In the genomic region with DNA sequence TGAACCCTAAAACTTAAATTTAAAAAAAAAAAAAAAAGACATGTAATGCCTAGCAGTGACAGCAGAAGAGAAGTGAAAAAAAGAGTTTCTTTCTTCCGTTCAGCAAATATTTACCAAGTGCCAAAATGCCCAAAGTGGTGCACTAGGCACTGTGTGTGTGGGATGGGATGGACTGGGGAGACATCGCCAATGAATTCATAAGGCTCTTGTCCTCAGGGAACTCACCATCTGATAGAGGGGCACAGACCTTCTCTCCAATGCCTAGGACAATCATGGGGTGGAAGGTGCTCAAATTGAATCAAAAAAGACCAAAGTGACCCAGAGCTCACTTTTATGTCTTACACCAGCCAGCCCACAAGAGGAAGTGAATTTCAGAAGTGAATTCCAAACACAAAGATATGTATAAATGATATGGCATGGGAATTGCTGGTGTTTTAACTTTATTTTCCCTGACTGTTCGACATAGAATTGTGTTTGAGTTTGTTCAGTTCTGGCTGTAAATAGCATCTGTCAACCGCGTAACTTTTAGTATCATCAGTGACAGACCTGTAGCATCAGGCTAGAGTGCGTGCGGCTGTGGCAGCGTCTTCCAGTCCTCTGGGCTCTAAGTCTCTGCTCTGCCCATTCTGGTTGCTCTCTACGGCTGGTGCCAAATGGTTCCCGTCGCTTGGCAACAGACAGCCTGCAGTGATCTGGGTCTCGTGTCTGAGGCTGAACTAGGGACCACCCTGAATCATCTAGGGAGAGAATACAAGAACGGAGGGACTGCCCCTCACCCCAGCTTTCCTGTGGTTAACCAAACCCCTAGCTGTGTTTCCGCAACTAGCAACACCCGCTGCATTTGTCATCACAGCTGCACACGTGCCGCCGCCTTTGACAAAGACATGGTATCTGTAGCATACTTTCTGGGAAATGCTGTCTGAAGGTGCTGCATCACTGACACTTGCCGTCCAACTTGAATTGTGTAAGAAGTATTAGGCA, we compare ENCODE assay signal across 8 cellular contexts.
DNase-seq lines count a peak whose midpoint lies in the region; ATAC-seq and TF ChIP-seq lines count a peak whose summit lies in the region.

No MANE protein-coding gene starts in this region.

- H3K9me3 Mint-ChIP-seq in MCF 10A (ENCODE audit: unreplicated experiment) = no peaks in the 10 kb centered on the region
- no peaks in the 10 kb centered on the region for H3K9me3 Mint-ChIP-seq in activated naive CD4-positive, alpha-beta T cell treated with anti-CD3 and anti-CD28 coated beads, Interleukin-2, amount 10 ng/mL, durations not matched to agents 7 days and 5 days

- intact Hi-C loops in MCF 10A (cut with micrococcal nuclease) = no loop called here
- intact Hi-C loops in breast epithelium (cut with DNase I; ENCODE audit: low total_unique reads) = no loop called here
- intact Hi-C loops in esophagus squamous epithelium (cut with DNase I) = no loop called here

- H3K9ac ChIP-seq in SK-N-SH = no peak overlapping the region

- no peaks in the 10 kb centered on the region for H4K20me1 ChIP-seq in SK-N-SH (ENCODE audit: insufficient read depth)

- H3K4me3 ChIP-seq in breast epithelium (no peak overlapping the region), SK-N-SH (ENCODE audit: low read depth in 2 of 2, low read length in 1 of 2) (peak overlapping the region; percentile 17; a peak in 2 of 4 replicates), esophagus squamous epithelium (peak overlapping the region in 1 of 4 donors; percentile 21)

- no peaks in the 10 kb centered on the region for H3K9me2 ChIP-seq in SK-N-SH

- TF ChIP-seq CTCF in MCF 10A (IDR thresholded peaks at IDR 0.05; ENCODE audit: unreplicated experiment) (no peak), breast epithelium (IDR thresholded peaks at IDR 0.05) (no peak), SK-N-SH (IDR thresholded peaks at IDR 0.05) (no peak), esophagus squamous epithelium (IDR thresholded peaks at IDR 0.05) (no peak)

- no peak overlapping the region; the same call in 1 of the 2 replicates for H2AFZ ChIP-seq in SK-N-SH (ENCODE audit: low read depth)

- CTCF ChIA-PET in MCF 10A (lab: Yijun Ruan, JAX) = interaction anchor here (1.2 kb wide), 1 partner anchor 11 kb away, joined by 3 read pairs; no protein-coding TSS in a partner anchor
- CTCF ChIA-PET in SK-N-SH (lab: Yijun Ruan, JAX) = interaction anchor here (1.0 to 1.5 kb wide), 3 partner anchors 13 to 153 kb away, joined by 4 to 5 read pairs (median 5); partner anchors contain the start of gene THBS1
- CTCF ChIA-PET in activated naive CD4-positive, alpha-beta T cell treated with anti-CD3 and anti-CD28 coated beads, Interleukin-2, amount 10 ng/mL, durations not matched to agents 7 days and 5 days (lab: Charles Lee) = interaction anchor here (0.7 kb wide), 1 partner anchor 330 kb away, joined by 3 read pairs; no protein-coding TSS in a partner anchor

- H3K27ac Mint-ChIP-seq in MCF 10A (ENCODE audit: low read depth, unreplicated experiment) = no peak overlapping the region
- no peak overlapping the region for H3K27ac Mint-ChIP-seq in activated naive CD4-positive, alpha-beta T cell treated with anti-CD3 and anti-CD28 coated beads, Interleukin-2, amount 10 ng/mL, durations not matched to agents 7 days and 5 days

- H3K36me3 Mint-ChIP-seq in MCF 10A (ENCODE audit: insufficient read depth, unreplicated experiment) = no peaks in the 10 kb centered on the region
- H3K36me3 Mint-ChIP-seq in activated naive CD4-positive, alpha-beta T cell treated with anti-CD3 and anti-CD28 coated beads, Interleukin-2, amount 10 ng/mL, durations not matched to agents 7 days and 5 days = peaks cover 1% of the 10 kb centered on the region

- no peaks in the 10 kb centered on the region for H3K36me3 ChIP-seq in breast epithelium
- H3K36me3 ChIP-seq in SK-N-SH (replicated peaks in 1 of 2; ENCODE audit: control insufficient read depth in 1 of 2, insufficient read depth in 2 of 2, low read length in 1 of 2) = no peaks in the 10 kb centered on the region
- H3K36me3 ChIP-seq in esophagus squamous epithelium = no peaks in the 10 kb centered on the region

- 61% methylated on average over 16 of the region's 19 CpGs for WGBS in SK-N-SH (ENCODE audit: low lambda C conversion rate)
- 54 to 66% methylated on average over 10 to 15 of the region's 19 CpGs for WGBS in esophagus squamous epithelium, 2 donors

- no peak overlapping the region for H3K27ac ChIP-seq in breast epithelium
- H3K27ac ChIP-seq in SK-N-SH (ENCODE audit: low read depth in 2 of 2, low read length in 1 of 2) = no peak overlapping the region; a peak in 1 of 4 replicates
- peak overlapping the region in 2 of 4 donors; percentile 3 to 19 for H3K27ac ChIP-seq in esophagus squamous epithelium

- H3K4me2 ChIP-seq in SK-N-SH = 0 out of 2 replicates have a peak overlapping the region, but pooled peaks have one; percentile 21

- H3K79me2 ChIP-seq in SK-N-SH (ENCODE audit: insufficient read depth) = no peaks in the 10 kb centered on the region

- BruUV-seq in MCF 10A (replicated peaks; lab: Mats Ljungman, UMichigan) = no TSS peak

- TF ChIP-seq RAD21 in SK-N-SH (IDR thresholded peaks at IDR 0.05; ENCODE audit: low read length) = no peak

- no peaks in the 10 kb centered on the region for H3K27me3 Mint-ChIP-seq in MCF 10A (ENCODE audit: insufficient read depth, unreplicated experiment)
- peaks cover 30% of the 10 kb centered on the region for H3K27me3 Mint-ChIP-seq in activated naive CD4-positive, alpha-beta T cell treated with anti-CD3 and anti-CD28 coated beads, Interleukin-2, amount 10 ng/mL, durations not matched to agents 7 days and 5 days

- H3K9me3 ChIP-seq in breast epithelium = no peaks in the 10 kb centered on the region
- H3K9me3 ChIP-seq in SK-N-SH = no peaks in the 10 kb centered on the region
- H3K9me3 ChIP-seq in esophagus squamous epithelium = no peaks in the 10 kb centered on the region

- H3K4me1 ChIP-seq in breast epithelium = no peaks in the 10 kb centered on the region
- peaks cover 7 to 9% of the 10 kb centered on the region in 2 experiments; a peak in 2 of 4 replicates for H3K4me1 ChIP-seq in SK-N-SH (ENCODE audit: control insufficient read depth in 1 of 2, insufficient read depth in 2 of 2, low read depth in 1 of 2, low read length in 1 of 2)
- H3K4me1 ChIP-seq in esophagus squamous epithelium = peaks cover 0 to 47% (median 9%) of the 10 kb centered on the region in 3 donors

- H3K27me3 ChIP-seq in breast epithelium = no peaks in the 10 kb centered on the region
- H3K27me3 ChIP-seq in SK-N-SH (ENCODE audit: insufficient read depth) = no peaks in the 10 kb centered on the region
- H3K27me3 ChIP-seq in esophagus squamous epithelium = no peaks in the 10 kb centered on the region

- peaks cover 11% of the 10 kb centered on the region for H3F3A ChIP-seq in SK-N-SH (replicated peaks; ENCODE audit: insufficient read depth)

- H3K4me1 Mint-ChIP-seq in MCF 10A (ENCODE audit: insufficient read depth, unreplicated experiment) = peaks cover 8% of the 10 kb centered on the region
- peaks cover 36% of the 10 kb centered on the region for H3K4me1 Mint-ChIP-seq in activated naive CD4-positive, alpha-beta T cell treated with anti-CD3 and anti-CD28 coated beads, Interleukin-2, amount 10 ng/mL, durations not matched to agents 7 days and 5 days

- ATAC-seq in HG03159 (IDR thresholded peaks at IDR 0.05; ENCODE audit: unreplicated experiment) = peak; percentile 90

- H3K4me3 Mint-ChIP-seq in MCF 10A (ENCODE audit: unreplicated experiment) = no peak overlapping the region
- H3K4me3 Mint-ChIP-seq in activated naive CD4-positive, alpha-beta T cell treated with anti-CD3 and anti-CD28 coated beads, Interleukin-2, amount 10 ng/mL, durations not matched to agents 7 days and 5 days = peak overlapping the region; percentile 48

- peak; percentile 45 for DNase-seq in MCF 10A (ENCODE audit: unreplicated experiment)
- no peak for DNase-seq in breast epithelium (ENCODE audit: low spot score in 2 of 2)
- peak; percentile 41 for DNase-seq in SK-N-SH
- DNase-seq in activated naive CD4-positive, alpha-beta T cell treated with anti-CD3 and anti-CD28 coated beads, Interleukin-2, amount 10 ng/mL, durations not matched to agents 7 days and 5 days = peak; percentile 82
- peak; percentile 4 for DNase-seq in midbrain (lab: John Stamatoyannopoulos, UW)
- DNase-seq in stimulated activated CD8-positive, alpha-beta memory T cell treated with anti-CD3 and anti-CD28 coated beads, Interleukin-7, amount 100 ng/mL, for 1 hour (ENCODE audit: low read depth in 2 of 2) = peak; percentile 53 to 54
- DNase-seq in esophagus squamous epithelium (lab: John Stamatoyannopoulos, UW) = no peak

- TF ChIP-seq EP300 in SK-N-SH (IDR thresholded peaks at IDR 0.05; ENCODE audit: borderline replicate concordance in 1 of 2, low read depth in 1 of 2, low read length in 1 of 2) = 0 out of 4 replicates have a peak, but pooled peaks of 1 of the 2 experiments have one; percentile 21

- no peak for TF ChIP-seq POLR2A in breast epithelium (IDR thresholded peaks at IDR 0.05)
- no peak for TF ChIP-seq POLR2A in esophagus squamous epithelium (IDR thresholded peaks at IDR 0.05)

- POLR2A ChIA-PET in MCF 10A (lab: Yijun Ruan, JAX) = no interaction called here
- POLR2A ChIA-PET in SK-N-SH (lab: Yijun Ruan, JAX) = no interaction called here

TF ChIP-seq in SK-N-SH, 30 proteins besides CTCF, POLR2A, EP300 and RAD21 (continues in another document):
- peak; percentile 48; the same call in 1 of the 2 replicates for TF ChIP-seq MAX (IDR thresholded peaks at IDR 0.05; ENCODE audit: low read depth)
- 0 out of 2 replicates have a peak, but pooled peaks have one; percentile 19 for TF ChIP-seq PBX3 (IDR thresholded peaks at IDR 0.05)
- no peak for TF ChIP-seq JUND (IDR thresholded peaks at IDR 0.05)
- peak; percentile 28; the same call in 1 of the 2 replicates for TF ChIP-seq MXI1 (IDR thresholded peaks at IDR 0.05; ENCODE audit: low read depth, low read length)

Comparison
In these comparisons a context has a peak if more than half of its experiments do, and no peak if none do; other contexts are left out.
1. DNase-seq: peak in MCF 10A (single experiment), SK-N-SH (single experiment), activated naive CD4-positive, alpha-beta T cell treated with anti-CD3 and anti-CD28 coated beads, Interleukin-2, amount 10 ng/mL, durations not matched to agents 7 days and 5 days (single experiment), midbrain (single experiment) and stimulated activated CD8-positive, alpha-beta memory T cell treated with anti-CD3 and anti-CD28 coated beads, Interleukin-7, amount 100 ng/mL, for 1 hour (2 of 2); none in breast epithelium (0 of 2) and esophagus squamous epithelium (single experiment).
2. H3K4me3 ChIP-seq: peak in SK-N-SH (2 of 2); none in breast epithelium (0 of 3).